Comparison of ENCODE assay signal across 8 cellular contexts in genomic region chr4:48779095-48779997, GRCh38. TPM values are rescaled to one million over a fixed set of nuclear protein-coding genes. Genes with fewer than 3 reads are reported as not detected.
A peak's percentile ranks its signal among the peaks of the same experiment; 100 is the strongest.
DNase-seq lines count a peak whose midpoint lies in the region; TF ChIP-seq lines count a peak whose summit lies in the region.

No MANE protein-coding gene starts in this region.

- no CpG with 5 or more reads among the region's 108 CpGs for WGBS in H9 (ENCODE audit: extremely low coverage, insufficient read length, low lambda C conversion rate)

- no peak overlapping the region for H2BK120ac ChIP-seq in H9 (ENCODE audit: low read depth, low read length, poor library complexity, severe bottlenecking)

- no peaks in the 10 kb centered on the region for H3K27me3 Mint-ChIP-seq in H9 (ENCODE audit: low read depth)

- peak overlapping the region; percentile 92 to 98 for H3K4me3 Mint-ChIP-seq in H9

- H3K14ac ChIP-seq in H9 (ENCODE audit: insufficient read depth, low read length), result peak overlapping the region; percentile 62

- H4K91ac ChIP-seq in H9 (ENCODE audit: insufficient read length, low read depth, low read length), result no peak overlapping the region

- no peaks in the 10 kb centered on the region for H4K20me1 ChIP-seq in H9 (ENCODE audit: control insufficient read depth, insufficient read depth, insufficient read length)

- H3K18ac ChIP-seq in H9 (ENCODE audit: insufficient read length, low read depth, low read length), result peak overlapping the region; percentile 33

- H3K23ac ChIP-seq in H9 (ENCODE audit: insufficient read length, low read depth, low read length), result no peak overlapping the region

- no peaks in the 10 kb centered on the region for H3K9me3 ChIP-seq in H9 (ENCODE audit: control insufficient read depth, low read depth, low read length)

- H4K8ac ChIP-seq in H9 (replicated peaks; ENCODE audit: insufficient read length, low read depth, low read length), result no peak overlapping the region

- H3K9ac ChIP-seq in H9 (ENCODE audit: extremely low read depth, insufficient read length, low read length), result peak overlapping the region; percentile 87

- H3K4me1 Mint-ChIP-seq in H9, result peaks cover 39 to 47% of the 10 kb centered on the region in 2 experiments

- H3K23me2 ChIP-seq in H9 (ENCODE audit: insufficient read length, low read depth, low read length, poor library complexity, severe bottlenecking), result peaks cover 13% of the 10 kb centered on the region

- no peaks in the 10 kb centered on the region; a peak in 1 of 7 replicates for H3K36me3 Mint-ChIP-seq in H9 (ENCODE audit: insufficient read depth in 1 of 3, low read depth in 3 of 3)

- peak overlapping the region; percentile 97 for H3K4me2 ChIP-seq in H9 (ENCODE audit: insufficient read depth, insufficient read length, low read length)

- no peak overlapping the region for H2BK15ac ChIP-seq in H9 (ENCODE audit: low read depth, low read length)

- DNase-seq in NCI-H1417 (lab: John Stamatoyannopoulos, UW) (peak; percentile 69 to 88 (median 84)), NCI-H1417 treated with DMSO at 0.1 percent for 48 hours (lab: John Stamatoyannopoulos, UW) (no peak), H9 (peak; percentile 40), M059J (ENCODE audit: low read depth) (peak; percentile 67), cerebellum (ENCODE audit: low spot score) (peak; percentile 64)
- DNase-seq in activated CD4-positive, alpha-beta T cell treated with anti-CD3 and anti-CD28 coated beads for 1 hour, result peak; percentile 59
- peak; percentile 17 to 44 (median 38) for DNase-seq in stimulated activated CD4-positive, alpha-beta T cell treated with anti-CD3 and anti-CD28 coated beads, Interleukin-1b, Interleukin-23, amount 100 ng/mL, for 24 hours (ENCODE audit: low read depth in 4 of 4, low spot score in 1 of 4)

- peaks cover 2% of the 10 kb centered on the region; the same call in 1 of the 2 replicates for H3K4me1 ChIP-seq in H9 (ENCODE audit: insufficient read depth, low read length)

- no peak overlapping the region for H4K5ac ChIP-seq in H9 (ENCODE audit: insufficient read length, low read depth, low read length)

- H3K56ac ChIP-seq in H9 (ENCODE audit: insufficient read length, low read depth, low read length), result no peak overlapping the region

- TF ChIP-seq CTCF in H9 (conservative IDR thresholded peaks at IDR 0.05), result no peak

- H2AFZ ChIP-seq in H9 (ENCODE audit: low read length), result no peak overlapping the region

- no peak overlapping the region for H2BK12ac ChIP-seq in H9 (ENCODE audit: insufficient read length, low read depth, low read length)

- H2AK5ac ChIP-seq in H9 (ENCODE audit: insufficient read length, low read length), result no peak overlapping the region

- peak overlapping the region; percentile 46 for H3K27ac ChIP-seq in H9 (ENCODE audit: insufficient read length, low read depth, low read length)
- peak overlapping the region; percentile 88 for H3K27ac ChIP-seq in layer of hippocampus (ENCODE audit: low read depth, low read length)

- H3K27ac Mint-ChIP-seq in H9, result peak overlapping the region; percentile 38 to 97 (median 90)

- no peak overlapping the region for H3K4ac ChIP-seq in H9 (ENCODE audit: low read depth, low read length)

- no peaks in the 10 kb centered on the region for H3K79me1 ChIP-seq in H9 (ENCODE audit: insufficient read depth, low read depth, low read length, poor library complexity, severe bottlenecking)

- H3K27me3 ChIP-seq in H9 (ENCODE audit: insufficient read depth, low read length) (no peaks in the 10 kb centered on the region), layer of hippocampus (ENCODE audit: control insufficient read depth, insufficient read depth, low read length) (no peaks in the 10 kb centered on the region)

- H2BK5ac ChIP-seq in H9 (ENCODE audit: insufficient read length, low read length), result no peak overlapping the region

- no peaks in the 10 kb centered on the region; a peak in 3 of 5 replicates for H3K9me3 Mint-ChIP-seq in H9

- peaks cover 25% of the 10 kb centered on the region; the same call in 1 of the 2 replicates for H3K79me2 ChIP-seq in H9 (ENCODE audit: insufficient read depth, low read length)

- H2BK20ac ChIP-seq in H9 (ENCODE audit: low read depth, low read length, poor library complexity, severe bottlenecking), result no peak overlapping the region

- H3T11ph ChIP-seq in H9 (ENCODE audit: low read length), result no peak overlapping the region

RNA-seq across cellular contexts. Expression of gene FRYL, which starts 0.7 kb away (rescaled TPM):
- 25.8 and 31.5 TPM in 2 replicates for total RNA-seq in H9 (2021)
- 46.7 and 70.4 TPM in 2 replicates for total RNA-seq in M059J (2014; rRNA removed; shearing (Covaris generic))
- total RNA-seq in cerebellum, result 141 TPM

RNA-seq across cellular contexts. Expression of gene OCIAD1, which starts 51.5 kb away (rescaled TPM):
- 168 and 169 TPM in 2 replicates for total RNA-seq in H9 (2021)
- 165 and 173 TPM in 2 replicates for total RNA-seq in M059J (2014; rRNA removed; shearing (Covaris generic))
- total RNA-seq in cerebellum, result 116 TPM
